In genomic region chr3:45872569-45872968, GRCh38 we compare ENCODE assay signal across 31 cellular contexts. TPM values are rescaled to one million over a fixed set of nuclear protein-coding genes. Genes with fewer than 3 reads are reported as not detected.
"Had no signal": no experiment of that assay in that cellular context is flagged by ENCODE, and none has a peak within 500 bp of the region (broad histone marks: within the 10 kb centered on the region; RNA-seq: fewer than 3 reads in every experiment).

No MANE protein-coding gene starts in this region.

- ATAC-seq: heart left ventricle, left colon, psoas muscle, sciatic nerve had no signal

- FAIRE-seq: endothelial cell of umbilical vein, urothelium cell line had no signal

- H3K27me3 Mint-ChIP-seq: naive B cell had no signal

- H3K9me3 Mint-ChIP-seq: endodermal cell had no signal

- H3K27me3 ChIP-seq: colonic mucosa, heart left ventricle, neutrophil, spleen, stomach had no signal

- H3K27ac Mint-ChIP-seq: endodermal cell, nephron progenitor cell had no signal

- H3K27ac ChIP-seq: colonic mucosa, heart left ventricle, neutrophil, psoas muscle, spleen, stomach, thoracic aorta had no signal

- H3K4me1 Mint-ChIP-seq: nephron progenitor cell had no signal

- H3K4me3 ChIP-seq: colonic mucosa, heart left ventricle, psoas muscle, spleen, stomach, thoracic aorta had no signal

- H3K36me3 ChIP-seq: colonic mucosa, heart left ventricle, neutrophil, spleen, stomach, thoracic aorta had no signal

- H3K4me3 Mint-ChIP-seq: endodermal cell, naive B cell, nephron progenitor cell had no signal

- H3K4me1 ChIP-seq: colonic mucosa, heart left ventricle, psoas muscle had no signal

- DNase-seq: colonic mucosa; dermis blood vessel endothelial cell; effector CD4-positive, alpha-beta T cell; endodermal cell; erythroblast; foreskin melanocyte; heart left ventricle; hippocampal formation; left colon; mesendoderm; naive B cell; nephron progenitor cell; psoas muscle; retina; spleen; stimulated activated CD4-positive, alpha-beta T cell treated with anti-CD3 and anti-CD28 coated beads, Interleukin-15, amount 100 ng/mL, for 24 hours; stimulated activated CD4-positive, alpha-beta T cell treated with anti-CD3 and anti-CD28 coated beads, Interleukin-1b, Interleukin-23, amount 100 ng/mL, for 48 hours; stimulated activated CD4-positive, alpha-beta T cell treated with anti-CD3 and anti-CD28 coated beads, Interleukin-4, amount 100 ng/mL, for 24 hours; stimulated activated naive CD4-positive, alpha-beta T cell; stomach; substantia nigra; trophoblast cell had no signal

- H3K9me3 ChIP-seq: colonic mucosa, heart left ventricle, neutrophil, psoas muscle, spleen, stomach, thoracic aorta had no signal

RNA-seq across cellular contexts. Expression of gene CCR9, which starts 13.8 kb away (rescaled TPM):
- total RNA-seq: dermis blood vessel endothelial cell, endodermal cell, endothelial cell of umbilical vein, heart left ventricle, kidney epithelial cell, lung microvascular endothelial cell, osteoblast, psoas muscle, thoracic aorta had no signal
- polyA plus RNA-seq: endothelial cell of umbilical vein, liver had no signal
